In genomic region chr1:42173155-42173933, GRCh38 we compare ENCODE assay signal across 1 cellular context.
TF ChIP-seq lines count a peak whose summit lies in the region.

No MANE protein-coding gene starts in this region.

TF ChIP-seq in HepG2, 621 proteins besides CTCF, POLR2A, EP300 and RAD21 (continued from another document):
- TF ChIP-seq HNF1B (CRISPR knock-in tag; IDR thresholded peaks at IDR 0.05) (no peak), CBX5 (CRISPR knock-in tag; IDR thresholded peaks at IDR 0.05; ENCODE audit: borderline replicate concordance) (no peak), RORA (CRISPR knock-in tag; IDR thresholded peaks at IDR 0.05) (no peak), DNMT1 (CRISPR knock-in tag; IDR thresholded peaks at IDR 0.05) (no peak), ZMYM4 (CRISPR knock-in tag; IDR thresholded peaks at IDR 0.05) (0 out of 2 replicates have a peak, but pooled peaks have one; percentile 27), ZNF552 (CRISPR knock-in tag; IDR thresholded peaks at IDR 0.05; ENCODE audit: borderline replicate concordance) (no peak), ZKSCAN1 (IDR thresholded peaks at IDR 0.05; ENCODE audit: low read length) (no peak), ZBTB10 (CRISPR knock-in tag; IDR thresholded peaks at IDR 0.05; ENCODE audit: borderline replicate concordance) (no peak), GFI1 (CRISPR knock-in tag; IDR thresholded peaks at IDR 0.05; ENCODE audit: borderline replicate concordance) (no peak), SNAPC2 (CRISPR knock-in tag; IDR thresholded peaks at IDR 0.05) (no peak), HOXA7 (CRISPR knock-in tag; IDR thresholded peaks at IDR 0.05) (no peak), AGO2 (optimal IDR thresholded peaks at IDR 0.05; ENCODE audit: low read depth, low read length) (peak; percentile 11)
- TF ChIP-seq, protein P1, sequence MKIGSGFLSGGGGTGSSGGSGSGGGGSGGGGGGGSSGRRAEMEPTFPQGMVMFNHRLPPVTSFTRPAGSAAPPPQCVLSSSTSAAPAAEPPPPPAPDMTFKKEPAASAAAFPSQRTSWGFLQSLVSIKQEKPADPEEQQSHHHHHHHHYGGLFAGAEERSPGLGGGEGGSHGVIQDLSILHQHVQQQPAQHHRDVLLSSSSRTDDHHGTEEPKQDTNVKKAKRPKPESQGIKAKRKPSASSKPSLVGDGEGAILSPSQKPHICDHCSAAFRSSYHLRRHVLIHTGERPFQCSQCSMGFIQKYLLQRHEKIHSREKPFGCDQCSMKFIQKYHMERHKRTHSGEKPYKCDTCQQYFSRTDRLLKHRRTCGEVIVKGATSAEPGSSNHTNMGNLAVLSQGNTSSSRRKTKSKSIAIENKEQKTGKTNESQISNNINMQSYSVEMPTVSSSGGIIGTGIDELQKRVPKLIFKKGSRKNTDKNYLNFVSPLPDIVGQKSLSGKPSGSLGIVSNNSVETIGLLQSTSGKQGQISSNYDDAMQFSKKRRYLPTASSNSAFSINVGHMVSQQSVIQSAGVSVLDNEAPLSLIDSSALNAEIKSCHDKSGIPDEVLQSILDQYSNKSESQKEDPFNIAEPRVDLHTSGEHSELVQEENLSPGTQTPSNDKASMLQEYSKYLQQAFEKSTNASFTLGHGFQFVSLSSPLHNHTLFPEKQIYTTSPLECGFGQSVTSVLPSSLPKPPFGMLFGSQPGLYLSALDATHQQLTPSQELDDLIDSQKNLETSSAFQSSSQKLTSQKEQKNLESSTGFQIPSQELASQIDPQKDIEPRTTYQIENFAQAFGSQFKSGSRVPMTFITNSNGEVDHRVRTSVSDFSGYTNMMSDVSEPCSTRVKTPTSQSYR (CRISPR knock-in tag; IDR thresholded peaks at IDR 0.05; ENCODE audit: borderline replicate concordance), result no peak
- TF ChIP-seq, protein P2, sequence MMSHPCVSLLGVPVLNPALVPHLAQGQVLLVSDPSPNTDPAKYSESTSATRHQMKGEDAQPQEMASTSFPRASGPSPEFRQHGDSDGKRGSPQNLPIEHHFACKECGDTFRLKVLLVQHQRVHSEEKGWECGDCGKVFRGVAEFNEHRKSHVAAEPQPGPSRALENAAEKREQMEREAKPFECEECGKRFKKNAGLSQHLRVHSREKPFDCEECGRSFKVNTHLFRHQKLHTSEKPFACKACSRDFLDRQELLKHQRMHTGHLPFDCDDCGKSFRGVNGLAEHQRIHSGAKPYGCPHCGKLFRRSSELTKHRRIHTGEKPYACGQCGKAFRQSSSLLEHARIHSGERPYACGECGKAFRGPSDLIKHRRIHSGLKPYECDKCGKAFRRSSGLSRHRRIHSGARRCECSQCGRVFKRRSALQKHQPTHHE (CRISPR knock-in tag; IDR thresholded peaks at IDR 0.05; ENCODE audit: borderline replicate concordance), result no peak
- TF ChIP-seq, protein P3, sequence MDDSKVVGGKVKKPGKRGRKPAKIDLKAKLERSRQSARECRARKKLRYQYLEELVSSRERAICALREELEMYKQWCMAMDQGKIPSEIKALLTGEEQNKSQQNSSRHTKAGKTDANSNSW (CRISPR knock-in tag; IDR thresholded peaks at IDR 0.05; ENCODE audit: borderline replicate concordance), result no peak
